28 cellular contexts compared by ENCODE assay signal in the genomic region with DNA sequence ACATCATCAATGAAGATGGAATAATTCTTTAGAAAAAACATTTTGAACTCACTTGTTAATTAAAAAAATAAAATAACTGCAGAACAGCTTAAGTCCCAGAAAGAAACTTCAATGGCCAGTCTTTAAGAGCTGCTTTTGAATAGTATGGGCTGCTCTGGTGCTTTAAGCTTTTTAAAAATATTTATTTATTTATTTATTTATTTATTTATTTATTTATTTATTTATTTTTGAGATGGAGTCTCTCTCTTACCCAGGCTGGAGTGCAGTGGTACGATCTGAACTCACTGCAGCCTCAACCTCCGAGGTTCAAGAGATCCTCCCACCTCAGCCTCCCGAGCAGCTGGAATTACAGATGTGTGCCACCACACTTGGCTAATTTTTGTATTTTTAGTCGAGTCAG.
"Had no signal": no experiment of that assay in that cellular context is flagged by ENCODE, and none has a peak within 500 bp of the region (broad histone marks: within the 10 kb centered on the region; RNA-seq: fewer than 3 reads in every experiment).

No MANE protein-coding gene starts in this region.

- H3K27ac Mint-ChIP-seq: stimulated activated effector memory CD8-positive, alpha-beta T cell treated with anti-CD3 and anti-CD28 coated beads, Interleukin-12 subunit alpha, Interleukin-12 subunit beta, amount 100 ng/mL, for 72 hours; stimulated activated memory B cell treated with anti-CD40 and anti-IgM and Interleukin-4, amounts not matched to agents 10 μg/mL and 1 μg/mL and 100 μg/mL, for 72 hours; stimulated activated naive B cell treated with anti-CD40 and anti-IgM and Interleukin-4, amounts not matched to agents 10 μg/mL and 1 μg/mL and 100 μg/mL, for 72 hours; stimulated activated naive CD8-positive, alpha-beta T cell treated with anti-CD3 and anti-CD28 coated beads, Interleukin-15, amount 100 ng/mL, for 72 hours; stimulated activated naive CD8-positive, alpha-beta T cell treated with anti-CD3 and anti-CD28 coated beads, Interleukin-15, Interleukin-2, amounts not matched to agents 100 ng/mL and 50 ng/mL, for 24 hours; type B pancreatic cell had no signal

- H3K9me3 ChIP-seq: suprapubic skin, testis, thoracic aorta, thyroid gland, transverse colon, upper lobe of right lung, uterus, vagina had no signal

- H3K4me3 ChIP-seq: stomach, suprapubic skin, testis, thoracic aorta, thyroid gland, tibial artery, tibial nerve, transverse colon, upper lobe of left lung, upper lobe of right lung, uterus, vagina had no signal

- H3K4me3 Mint-ChIP-seq: stimulated activated effector memory CD8-positive, alpha-beta T cell treated with anti-CD3 and anti-CD28 coated beads, Interleukin-12 subunit alpha, Interleukin-12 subunit beta, amount 100 ng/mL, for 72 hours; stimulated activated memory B cell treated with anti-CD40 and anti-IgM and Interleukin-4, amounts not matched to agents 10 μg/mL and 1 μg/mL and 100 μg/mL, for 72 hours; stimulated activated naive B cell treated with anti-CD40 and anti-IgM and Interleukin-4, amounts not matched to agents 10 μg/mL and 1 μg/mL and 100 μg/mL, for 72 hours; stimulated activated naive CD8-positive, alpha-beta T cell treated with anti-CD3 and anti-CD28 coated beads, Interleukin-15, amount 100 ng/mL, for 72 hours; stimulated activated naive CD8-positive, alpha-beta T cell treated with anti-CD3 and anti-CD28 coated beads, Interleukin-15, Interleukin-2, amounts not matched to agents 100 ng/mL and 50 ng/mL, for 24 hours; type B pancreatic cell had no signal

- H3K36me3 Mint-ChIP-seq: stimulated activated effector memory CD8-positive, alpha-beta T cell treated with anti-CD3 and anti-CD28 coated beads, Interleukin-12 subunit alpha, Interleukin-12 subunit beta, amount 100 ng/mL, for 72 hours; stimulated activated memory B cell treated with anti-CD40 and anti-IgM and Interleukin-4, amounts not matched to agents 10 μg/mL and 1 μg/mL and 100 μg/mL, for 72 hours; stimulated activated naive B cell treated with anti-CD40 and anti-IgM and Interleukin-4, amounts not matched to agents 10 μg/mL and 1 μg/mL and 100 μg/mL, for 72 hours had no signal

- H3K4me1 ChIP-seq: stomach, suprapubic skin, testis, thyroid gland, tibial artery, tibial nerve, transverse colon, upper lobe of left lung, upper lobe of right lung, uterus, vagina had no signal

- H3K27ac ChIP-seq: stomach, suprapubic skin, testis, thoracic aorta, thyroid gland, tibial artery, tibial nerve, transverse colon, upper lobe of left lung, upper lobe of right lung, uterus, vagina had no signal

- H3K36me3 ChIP-seq: stomach, suprapubic skin, thoracic aorta, thyroid gland, tibial artery, tibial nerve, transverse colon, upper lobe of left lung, upper lobe of right lung, uterus, vagina had no signal

- DNase-seq: stimulated activated CD4-positive, alpha-beta T cell treated with anti-CD3 and anti-CD28 coated beads, Interleukin-2, amount 100 ng/mL, for 48 hours; stimulated activated CD4-positive, alpha-beta T cell treated with anti-CD3 and anti-CD28 coated beads, Interleukin-4, amount 100 ng/mL, for 1 hour; stimulated activated CD4-positive, alpha-beta T cell treated with anti-CD3 and anti-CD28 coated beads, Interleukin-4, amount 100 ng/mL, for 24 hours; stimulated activated CD4-positive, alpha-beta T cell treated with anti-CD3 and anti-CD28 coated beads, Interleukin-4, amount 100 ng/mL, for 4 hours; stimulated activated CD8-positive, alpha-beta memory T cell treated with anti-CD3 and anti-CD28 coated beads, Interleukin-4, amount 100 ng/mL, for 48 hours; stimulated activated naive B cell treated with anti-CD40 and anti-IgM and Interleukin-4, amounts not matched to agents 10 μg/mL and 1 μg/mL and 100 μg/mL, for 72 hours; stimulated activated naive CD4-positive, alpha-beta T cell; stimulated activated naive CD4-positive, alpha-beta T cell treated with Interleukin-2 at 50 U/mL for 16 hours; stimulated activated naive CD8-positive, alpha-beta T cell treated with anti-CD3 and anti-CD28 coated beads, Interleukin-15, amount 100 ng/mL, for 72 hours; stimulated activated naive CD8-positive, alpha-beta T cell treated with anti-CD3 and anti-CD28 coated beads, Interleukin-15, Interleukin-2, amounts not matched to agents 100 U/mL and 50 U/mL, for 24 hours; stomach; substantia nigra; testis; thyroid gland; tibial artery; transverse colon; trophoblast cell; upper lobe of left lung; upper lobe of right lung; uterus had no signal

- H3K27me3 Mint-ChIP-seq: stimulated activated naive CD8-positive, alpha-beta T cell treated with anti-CD3 and anti-CD28 coated beads, Interleukin-15, amount 100 ng/mL, for 72 hours; type B pancreatic cell had no signal

- H3K4me1 Mint-ChIP-seq: stimulated activated effector memory CD8-positive, alpha-beta T cell treated with anti-CD3 and anti-CD28 coated beads, Interleukin-12 subunit alpha, Interleukin-12 subunit beta, amount 100 ng/mL, for 72 hours; stimulated activated memory B cell treated with anti-CD40 and anti-IgM and Interleukin-4, amounts not matched to agents 10 μg/mL and 1 μg/mL and 100 μg/mL, for 72 hours; stimulated activated naive B cell treated with anti-CD40 and anti-IgM and Interleukin-4, amounts not matched to agents 10 μg/mL and 1 μg/mL and 100 μg/mL, for 72 hours; stimulated activated naive CD8-positive, alpha-beta T cell treated with anti-CD3 and anti-CD28 coated beads, Interleukin-15, amount 100 ng/mL, for 72 hours had no signal
